In the genomic region with DNA sequence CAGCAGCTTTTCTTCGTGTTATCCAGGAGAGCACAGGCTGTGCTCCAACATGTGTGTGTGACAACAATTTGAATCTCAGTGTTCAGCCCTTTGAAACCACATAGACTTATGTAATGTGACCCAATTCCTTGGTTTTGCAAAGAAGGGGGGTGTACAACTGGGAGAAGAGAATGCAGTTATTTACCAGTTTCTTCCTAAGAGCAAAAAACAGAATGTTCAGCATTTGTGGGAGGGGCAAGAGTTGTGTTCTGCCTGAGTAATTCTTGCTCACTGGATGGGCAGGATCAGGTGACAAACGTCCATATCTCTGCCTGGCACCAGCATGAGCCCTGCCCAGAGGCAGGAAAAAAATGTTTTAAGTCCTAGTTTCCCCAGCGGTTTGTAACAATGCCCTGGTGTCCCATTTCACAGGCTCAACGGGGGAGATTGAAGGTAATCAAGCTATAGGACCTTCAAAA, we compare ENCODE assay signal across 9 cellular contexts.
DNase-seq lines count a peak whose midpoint lies in the region; ATAC-seq and TF ChIP-seq lines count a peak whose summit lies in the region.
"Had no signal": no experiment of that assay in that cellular context is flagged by ENCODE, and none has a peak within 500 bp of the region (broad histone marks: within the 10 kb centered on the region; RNA-seq: fewer than 3 reads in every experiment).

No MANE protein-coding gene starts in this region.

- H3K9me3 ChIP-seq in PC-3 (ENCODE audit: low read length) (no peaks in the 10 kb centered on the region), fibroblast of lung (ENCODE audit: control insufficient read depth, insufficient read depth, low read depth, low read length) (no peaks in the 10 kb centered on the region)
- H3K9me3 ChIP-seq in naive thymus-derived CD4-positive, alpha-beta T cell (ENCODE audit: control insufficient read depth in 2 of 3, low read length in 3 of 3): no peaks in the 10 kb centered on the region

- peaks cover 9% of the 10 kb centered on the region; the same call in 1 of the 2 replicates for H3K4me1 ChIP-seq in PC-3 (ENCODE audit: insufficient read depth, low read length)
- no peaks in the 10 kb centered on the region for H3K4me1 ChIP-seq in fibroblast of lung (ENCODE audit: control insufficient read depth, extremely low read depth, insufficient read depth, low read length)
- H3K4me1 ChIP-seq in naive thymus-derived CD4-positive, alpha-beta T cell (ENCODE audit: control insufficient read depth in 2 of 2, insufficient read depth in 2 of 2, low read length in 2 of 2): no peaks in the 10 kb centered on the region

- no TSS peak for BruUV-seq in PC-3 (replicated peaks; lab: Mats Ljungman, UMichigan)

- H3K79me2 ChIP-seq in PC-3 (ENCODE audit: low read length) (no peaks in the 10 kb centered on the region), fibroblast of lung (ENCODE audit: control insufficient read depth, insufficient read depth, low read length) (no peaks in the 10 kb centered on the region)

- peak overlapping the region; percentile 61 for H2AFZ ChIP-seq in PC-3 (ENCODE audit: low read length)
- H2AFZ ChIP-seq in fibroblast of lung (ENCODE audit: low read length): no peak overlapping the region

- H3K9ac ChIP-seq in PC-3 (ENCODE audit: low read length): no peak overlapping the region
- H3K9ac ChIP-seq in fibroblast of lung (ENCODE audit: insufficient read depth, low read length): no peak overlapping the region

- H3K36me3 ChIP-seq in PC-3 (ENCODE audit: low read depth, low read length): no peaks in the 10 kb centered on the region
- H3K36me3 ChIP-seq in fibroblast of lung (ENCODE audit: control insufficient read depth, insufficient read depth, low read length): no peaks in the 10 kb centered on the region
- no peaks in the 10 kb centered on the region for H3K36me3 ChIP-seq in naive thymus-derived CD4-positive, alpha-beta T cell (ENCODE audit: control insufficient read depth in 2 of 3, insufficient read depth in 3 of 3, low read length in 3 of 3)

- DNase-seq in CD14-positive monocyte (ENCODE audit: low spot score) (no peak), PC-3 (peak; percentile 49), fibroblast of lung (ENCODE audit: low read depth in 2 of 2) (peak; percentile 30 to 71), omental fat pad (ENCODE audit: low spot score) (no peak), NCI-H345 (lab: John Stamatoyannopoulos, UW) (no peak)
- no peak for DNase-seq in naive thymus-derived CD4-positive, alpha-beta T cell
- DNase-seq: COR-L47 had no signal

- H4K20me1 ChIP-seq in PC-3 (ENCODE audit: low read length) (no peaks in the 10 kb centered on the region), fibroblast of lung (ENCODE audit: control insufficient read depth, extremely low read depth, insufficient read depth, low read length) (no peaks in the 10 kb centered on the region)

- H3K27ac ChIP-seq in PC-3 (ENCODE audit: low read length) (no peak overlapping the region), fibroblast of lung (ENCODE audit: insufficient read depth, low read length) (no peak overlapping the region)
- no peak overlapping the region for H3K27ac ChIP-seq in naive thymus-derived CD4-positive, alpha-beta T cell (ENCODE audit: low read depth, low read length)

- H3K9me3 Mint-ChIP-seq in CD14-positive monocyte: peaks cover 0 to 6% (median 2%) of the 10 kb centered on the region in 7 donors
- peaks cover 0 to 4% (median 0%) of the 10 kb centered on the region in 11 donors for H3K9me3 Mint-ChIP-seq in naive thymus-derived CD4-positive, alpha-beta T cell

- H3K4me1 Mint-ChIP-seq in CD14-positive monocyte: peaks cover 30% of the 10 kb centered on the region
- H3K4me1 Mint-ChIP-seq in naive thymus-derived CD4-positive, alpha-beta T cell: peaks cover 12 to 27% (median 20%) of the 10 kb centered on the region in 7 donors

- no peaks in the 10 kb centered on the region for H3K9me2 ChIP-seq in PC-3 (replicated peaks; ENCODE audit: low read length)

- H3K4me2 ChIP-seq in PC-3 (ENCODE audit: low read length): no peak overlapping the region
- no peak overlapping the region for H3K4me2 ChIP-seq in fibroblast of lung (ENCODE audit: extremely low read depth, insufficient read depth, low read length)

- CTCF ChIA-PET in PC-3 (lab: Charles Lee): no interaction called here
- CTCF ChIA-PET in naive thymus-derived CD4-positive, alpha-beta T cell (lab: Charles Lee): no interaction called here

- H3K27me3 ChIP-seq in PC-3 (ENCODE audit: low read length) (no peaks in the 10 kb centered on the region), fibroblast of lung (ENCODE audit: control insufficient read depth, insufficient read depth, low read length) (no peaks in the 10 kb centered on the region)
- H3K27me3 ChIP-seq in naive thymus-derived CD4-positive, alpha-beta T cell (ENCODE audit: control insufficient read depth in 2 of 2, insufficient read depth in 2 of 2, low read length in 2 of 2): no peaks in the 10 kb centered on the region

- H3K4me3 Mint-ChIP-seq in CD14-positive monocyte: no peak overlapping the region
- H3K4me3 Mint-ChIP-seq in naive thymus-derived CD4-positive, alpha-beta T cell: no peak overlapping the region

- peaks cover 0 to 3% (median 2%) of the 10 kb centered on the region in 3 donors for H3K27me3 Mint-ChIP-seq in CD14-positive monocyte (ENCODE audit: low read depth in 3 of 3)
- peaks cover 0 to 8% (median 0%) of the 10 kb centered on the region in 5 donors for H3K27me3 Mint-ChIP-seq in naive thymus-derived CD4-positive, alpha-beta T cell

- intact Hi-C loops in CD14-positive monocyte (cut with micrococcal nuclease): no loop called here
- intact Hi-C loops in PC-3 (cut with micrococcal nuclease): no loop called here
- intact Hi-C loops in naive thymus-derived CD4-positive, alpha-beta T cell (cut with micrococcal nuclease): loop anchor here in 1 of 2 donors (2.0 kb wide), 1 partner anchor 14 kb away; no protein-coding TSS in a partner anchor

- no peaks in the 10 kb centered on the region for H3K36me3 Mint-ChIP-seq in CD14-positive monocyte
- H3K36me3 Mint-ChIP-seq in naive thymus-derived CD4-positive, alpha-beta T cell: peaks cover 0 to 2% (median 0%) of the 10 kb centered on the region in 5 donors

- TF ChIP-seq CTCF in CD14-positive monocyte (IDR thresholded peaks at IDR 0.05) (no peak), PC-3 (conservative IDR thresholded peaks at IDR 0.05; ENCODE audit: low read depth, low read length) (no peak), fibroblast of lung (conservative IDR thresholded peaks at IDR 0.05 in 1 of 2, IDR thresholded peaks at IDR 0.05 in 1 of 2; ENCODE audit: low read depth in 1 of 2, low read length in 2 of 2) (no peak), omental fat pad (IDR thresholded peaks at IDR 0.05) (no peak)

- POLR2A ChIA-PET in PC-3 (lab: Charles Lee; ENCODE audit: unreplicated experiment): no interaction called here
- POLR2A ChIA-PET in naive thymus-derived CD4-positive, alpha-beta T cell (lab: Charles Lee): interaction anchor here (0.7 to 22.8 kb wide), 3 partner anchors 11 to 24 kb away, joined by 3 to 1138 read pairs (median 9); no protein-coding TSS in a partner anchor

- H3K27ac Mint-ChIP-seq in CD14-positive monocyte: peak overlapping the region; percentile 89 to 95 (median 94)
- H3K27ac Mint-ChIP-seq in naive thymus-derived CD4-positive, alpha-beta T cell: no peak overlapping the region

- H3K4me3 ChIP-seq in PC-3 (ENCODE audit: low read length) (no peak overlapping the region), fibroblast of lung (replicated peaks in 1 of 4; ENCODE audit: control extremely low read depth in 1 of 4, insufficient read depth in 1 of 4, low read depth in 3 of 4, low read length in 4 of 4) (no peak overlapping the region)
- no peak overlapping the region for H3K4me3 ChIP-seq in naive thymus-derived CD4-positive, alpha-beta T cell (ENCODE audit: low read length)

- H3F3A ChIP-seq in PC-3 (ENCODE audit: low read length, unreplicated experiment): no peaks in the 10 kb centered on the region

- ATAC-seq in PC-3 (peak; percentile 59), omental fat pad (ENCODE audit: low FRiP score) (peak; percentile 81), GM18519 (IDR thresholded peaks at IDR 0.05; ENCODE audit: low FRiP score, unreplicated experiment) (no peak), GM19035 (IDR thresholded peaks at IDR 0.05; ENCODE audit: unreplicated experiment) (no peak)
- ATAC-seq in naive thymus-derived CD4-positive, alpha-beta T cell: no peak

Comparison
In these comparisons a context has a peak if more than half of its experiments do, and no peak if none do; other contexts are left out.
1. DNase-seq: peak in PC-3 (single experiment) and fibroblast of lung (2 of 2); none in CD14-positive monocyte (single experiment), omental fat pad (single experiment), naive thymus-derived CD4-positive, alpha-beta T cell (0 of 9) and NCI-H345 (single experiment).
2. H3K27ac Mint-ChIP-seq: peak in CD14-positive monocyte (7 of 7); none in naive thymus-derived CD4-positive, alpha-beta T cell (0 of 9).
3. ATAC-seq: peak in PC-3 (single experiment) and omental fat pad (single experiment); none in GM18519 (single experiment), naive thymus-derived CD4-positive, alpha-beta T cell (single experiment) and GM19035 (single experiment).